In the genomic region with DNA sequence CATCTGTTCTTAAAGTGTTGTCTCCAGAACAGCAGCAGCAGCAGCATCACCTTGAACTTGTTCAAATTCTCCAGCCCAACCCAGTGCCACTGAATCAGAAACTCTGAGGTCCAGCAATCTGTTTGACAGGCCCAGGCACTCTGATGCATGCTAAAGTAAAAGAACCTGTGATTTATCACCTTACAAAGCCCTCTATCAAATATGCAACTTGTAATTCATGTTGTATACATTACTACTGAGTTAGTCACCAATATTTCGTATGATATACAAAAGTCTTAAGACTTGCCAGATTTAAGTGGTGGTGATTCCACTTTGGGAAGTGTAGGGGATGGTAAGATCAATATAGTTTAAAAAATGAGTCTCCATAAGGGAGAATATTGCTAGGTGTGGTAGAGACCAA, we compare ENCODE assay signal across 21 cellular contexts. TPM values are rescaled to one million over a fixed set of nuclear protein-coding genes. Genes with fewer than 3 reads are reported as not detected.
A peak's percentile ranks its signal among the peaks of the same experiment; 100 is the strongest.
DNase-seq lines count a peak whose midpoint lies in the region; FAIRE-seq and TF ChIP-seq lines count a peak whose summit lies in the region.
"Had no signal": no experiment of that assay in that cellular context is flagged by ENCODE, and none has a peak within 500 bp of the region (broad histone marks: within the 10 kb centered on the region; RNA-seq: fewer than 3 reads in every experiment).

No MANE protein-coding gene starts in this region.

- H3K9ac ChIP-seq in colonic mucosa (ENCODE audit: low read depth in 2 of 2, low read length in 2 of 2) = no peak overlapping the region
- H3K9ac ChIP-seq: BLaER1 treated with 17β-estradiol and CSF1 and Interleukin-3, amounts not matched to agents 10 nM and 100 nM had no signal

- no peaks in the 10 kb centered on the region for H3K27me3 ChIP-seq in bronchial epithelial cell (ENCODE audit: control insufficient read depth, insufficient read depth, low read length)
- no peaks in the 10 kb centered on the region for H3K27me3 ChIP-seq in neutrophil
- no peaks in the 10 kb centered on the region for H3K27me3 ChIP-seq in colonic mucosa
- H3K27me3 ChIP-seq: BLaER1 treated with 17β-estradiol and CSF1 and Interleukin-3, amounts not matched to agents 10 nM and 100 nM had no signal

- H3K4me1 ChIP-seq in neutrophil (ENCODE audit: control insufficient read depth in 1 of 2, insufficient read depth in 1 of 2, low read depth in 1 of 2, low read length in 1 of 2) = peaks cover 60 to 77% of the 10 kb centered on the region in 2 experiments
- H3K4me1 ChIP-seq in colonic mucosa = no peaks in the 10 kb centered on the region

- TF ChIP-seq CTCF in bronchial epithelial cell (IDR thresholded peaks at IDR 0.05; ENCODE audit: insufficient read depth, low read length, severe bottlenecking) (no peak), neutrophil (IDR thresholded peaks at IDR 0.05) (no peak), colonic mucosa (IDR thresholded peaks at IDR 0.05) (no peak)

- no peaks in the 10 kb centered on the region for H3K9me3 ChIP-seq in neutrophil
- H3K9me3 ChIP-seq in colonic mucosa = no peaks in the 10 kb centered on the region
- H3K9me3 ChIP-seq: A549; BLaER1 treated with 17β-estradiol and CSF1 and Interleukin-3, amounts not matched to agents 10 nM and 100 nM; Caco-2 had no signal

- intact Hi-C loops in colonic mucosa (cut with DNase I) = loop anchor here (10.0 kb wide), 1 partner anchor 293 kb away; a partner anchor contains a TSS

- H3K4me3 ChIP-seq in bronchial epithelial cell (ENCODE audit: low read depth, low read length) (no peak overlapping the region), neutrophil (ENCODE audit: low read depth in 1 of 2, low read length in 1 of 2) (no peak overlapping the region), colonic mucosa (no peak overlapping the region)
- H3K4me3 ChIP-seq: A549; BLaER1 treated with 17β-estradiol and CSF1 and Interleukin-3, amounts not matched to agents 10 nM and 100 nM had no signal

- DNase-seq in HCEC 1CT (peak; percentile 23), bronchial epithelial cell (ENCODE audit: low read depth) (peak; percentile 62), iPS-NIHi7 (ENCODE audit: extremely low spot score) (no peak), colonic mucosa (no peak), NCI-H2196 treated with DMSO at 0.1 percent for 48 hours (lab: John Stamatoyannopoulos, UW; ENCODE audit: unreplicated experiment) (no peak)
- DNase-seq: AML-193; Caco-2; Calu3; CD4-positive, alpha-beta T cell; CD8-positive, alpha-beta T cell; DMS79 treated with DMSO at 0.1 percent for 48 hours; GF-D8 had no signal

- no peaks in the 10 kb centered on the region for H3K36me3 ChIP-seq in bronchial epithelial cell (ENCODE audit: control insufficient read depth, insufficient read depth, low read length)
- H3K36me3 ChIP-seq in neutrophil = no peaks in the 10 kb centered on the region
- no peaks in the 10 kb centered on the region for H3K36me3 ChIP-seq in colonic mucosa
- H3K36me3 ChIP-seq: BLaER1 treated with 17β-estradiol and CSF1 and Interleukin-3, amounts not matched to agents 10 nM and 100 nM had no signal

- FAIRE-seq in bronchial epithelial cell (lab: Jason Lieb, UNC) = no peak
- FAIRE-seq: A549, D721Med, G401.6, GM12891, GM19239 had no signal

- peak overlapping the region; percentile 49 for H3K27ac ChIP-seq in neutrophil
- no peak overlapping the region for H3K27ac ChIP-seq in colonic mucosa
- H3K27ac ChIP-seq: 22Rv1; A549; BLaER1 treated with 17β-estradiol and CSF1 and Interleukin-3, amounts not matched to agents 10 nM and 100 nM; C4-2B had no signal

RNA-seq across cellular contexts. Expression of a gene that starts 6.0 kb away (rescaled TPM):
- 113 and 115 TPM in 2 replicates for total RNA-seq in bronchial epithelial cell
- total RNA-seq in colonic mucosa = 100 to 1,000 TPM; 420 to 621 TPM

RNA-seq across cellular contexts. Expression of a gene that starts 52.2 kb away (rescaled TPM):
- total RNA-seq in bronchial epithelial cell = 8.4 and 9.3 TPM in 2 replicates
- 1 to 10 TPM in 1 of 2 donors, under 1 TPM in 1; 0.91 to 1.5 TPM for total RNA-seq in colonic mucosa
- total RNA-seq: Caco-2 had no signal

RNA-seq across cellular contexts. Expression of a gene that starts 52.3 kb away (rescaled TPM):
- total RNA-seq in bronchial epithelial cell = 18.9 and 19.7 TPM in 2 replicates
- total RNA-seq in colonic mucosa = 10 to 100 TPM; 21.9 to 27.5 TPM

Comparison
In these comparisons a context has a peak if more than half of its experiments do, and no peak if none do; other contexts are left out.
1. DNase-seq: peak in HCEC 1CT (single experiment) and bronchial epithelial cell (single experiment); none in iPS-NIHi7 (single experiment), colonic mucosa (single experiment) and NCI-H2196 treated with DMSO at 0.1 percent for 48 hours (single experiment).